8 cellular contexts compared by ENCODE assay signal in genomic region chr5:68252678-68253520, GRCh38. TPM values are rescaled to one million over a fixed set of nuclear protein-coding genes. Genes with fewer than 3 reads are reported as not detected.
DNase-seq lines count a peak whose midpoint lies in the region; ATAC-seq lines count a peak whose summit lies in the region.

No MANE protein-coding gene starts in this region.

- H3K4me3 Mint-ChIP-seq in activated T-helper 1 cell treated with anti-CD3 and anti-CD28 coated beads, Interleukin-12 subunit alpha, Interleukin-12 subunit beta, Interleukin-2, Interleukin-4 antibody, amounts not matched to agents 30 ng/mL and 10 ng/mL and 1 ng/mL, durations not matched to agents 14 hours and 24 hours and 36 hours: no peak overlapping the region

- H3K27ac Mint-ChIP-seq in activated T-helper 1 cell treated with anti-CD3 and anti-CD28 coated beads, Interleukin-12 subunit alpha, Interleukin-12 subunit beta, Interleukin-2, Interleukin-4 antibody, amounts not matched to agents 30 ng/mL and 10 ng/mL and 1 ng/mL, durations not matched to agents 14 hours and 24 hours and 36 hours: no peak overlapping the region

- DNase-seq in activated effector memory CD4-positive, alpha-beta T cell treated with anti-CD3 and anti-CD28 coated beads, Interleukin-2, amount 50 U/mL, for 16 hours: peak; percentile 78
- DNase-seq in activated effector memory CD4-positive, alpha-beta T cell treated with Interleukin-2 at 50 U/mL for 16 hours: no peak
- DNase-seq in NCI-H748 (lab: John Stamatoyannopoulos, UW; ENCODE audit: unreplicated experiment): peak; percentile 83
- DNase-seq in activated naive CD4-positive, alpha-beta T cell treated with Interleukin-2 at 50 U/mL for 16 hours: peak; percentile 52
- DNase-seq in foreskin melanocyte: peak; percentile 44
- peak in 40 of 56 donors; percentile 7 to 74 (median 42) for DNase-seq in nucleus accumbens (lab: John Stamatoyannopoulos, UW)
- DNase-seq in activated T-helper 1 cell treated with anti-CD3 and anti-CD28 coated beads, Interleukin-12 subunit alpha, Interleukin-12 subunit beta, Interleukin-2, Interleukin-4 antibody, amounts not matched to agents 30 ng/mL and 10 ng/mL and 1 ng/mL, durations not matched to agents 14 hours and 24 hours and 36 hours (ENCODE audit: low spot score): no peak

- intact Hi-C loops in activated T-helper 1 cell treated with anti-CD3 and anti-CD28 coated beads, Interleukin-12 subunit alpha, Interleukin-12 subunit beta, Interleukin-2, Interleukin-4 antibody, amounts not matched to agents 30 ng/mL and 10 ng/mL and 1 ng/mL, durations not matched to agents 14 hours and 24 hours and 36 hours (cut with micrococcal nuclease): loop anchor here (1.0 to 10.0 kb wide), 5 partner anchors 178 to 1007 kb away; no protein-coding TSS in a partner anchor

- peaks cover 18% of the 10 kb centered on the region for H3K36me3 Mint-ChIP-seq in activated T-helper 1 cell treated with anti-CD3 and anti-CD28 coated beads, Interleukin-12 subunit alpha, Interleukin-12 subunit beta, Interleukin-2, Interleukin-4 antibody, amounts not matched to agents 30 ng/mL and 10 ng/mL and 1 ng/mL, durations not matched to agents 14 hours and 24 hours and 36 hours (ENCODE audit: low read depth)

- peaks cover 89% of the 10 kb centered on the region for H3K4me1 Mint-ChIP-seq in activated T-helper 1 cell treated with anti-CD3 and anti-CD28 coated beads, Interleukin-12 subunit alpha, Interleukin-12 subunit beta, Interleukin-2, Interleukin-4 antibody, amounts not matched to agents 30 ng/mL and 10 ng/mL and 1 ng/mL, durations not matched to agents 14 hours and 24 hours and 36 hours (ENCODE audit: low read depth)

- no peaks in the 10 kb centered on the region for H3K9me3 Mint-ChIP-seq in activated T-helper 1 cell treated with anti-CD3 and anti-CD28 coated beads, Interleukin-12 subunit alpha, Interleukin-12 subunit beta, Interleukin-2, Interleukin-4 antibody, amounts not matched to agents 30 ng/mL and 10 ng/mL and 1 ng/mL, durations not matched to agents 14 hours and 24 hours and 36 hours

- peaks cover 2% of the 10 kb centered on the region for H3K27me3 Mint-ChIP-seq in activated T-helper 1 cell treated with anti-CD3 and anti-CD28 coated beads, Interleukin-12 subunit alpha, Interleukin-12 subunit beta, Interleukin-2, Interleukin-4 antibody, amounts not matched to agents 30 ng/mL and 10 ng/mL and 1 ng/mL, durations not matched to agents 14 hours and 24 hours and 36 hours (ENCODE audit: insufficient read depth)

- peak; percentile 65 for ATAC-seq in HG03066 (IDR thresholded peaks at IDR 0.05; ENCODE audit: low read depth, unreplicated experiment)

RNA-seq across cellular contexts. Expression of gene PIK3R1, which starts 37.3 kb away (rescaled TPM):
- 43.3 and 46.2 TPM in 2 replicates for total RNA-seq in activated T-helper 1 cell treated with anti-CD3 and anti-CD28 coated beads, Interleukin-12 subunit alpha, Interleukin-12 subunit beta, Interleukin-2, Interleukin-4 antibody, amounts not matched to agents 30 ng/mL and 10 ng/mL and 1 ng/mL, durations not matched to agents 14 hours and 24 hours and 36 hours

Comparison
In these comparisons a context has a peak if more than half of its experiments do, and no peak if none do; other contexts are left out.
1. DNase-seq: peak in activated effector memory CD4-positive, alpha-beta T cell treated with anti-CD3 and anti-CD28 coated beads, Interleukin-2, amount 50 U/mL, for 16 hours (single experiment), NCI-H748 (single experiment), activated naive CD4-positive, alpha-beta T cell treated with Interleukin-2 at 50 U/mL for 16 hours (single experiment), foreskin melanocyte (single experiment) and nucleus accumbens (40 of 56); none in activated effector memory CD4-positive, alpha-beta T cell treated with Interleukin-2 at 50 U/mL for 16 hours (single experiment) and activated T-helper 1 cell treated with anti-CD3 and anti-CD28 coated beads, Interleukin-12 subunit alpha, Interleukin-12 subunit beta, Interleukin-2, Interleukin-4 antibody, amounts not matched to agents 30 ng/mL and 10 ng/mL and 1 ng/mL, durations not matched to agents 14 hours and 24 hours and 36 hours (single experiment).